22 cellular contexts compared by ENCODE assay signal in genomic region chr2:192183296-192183695, GRCh38. TPM values are rescaled to one million over a fixed set of nuclear protein-coding genes. Genes with fewer than 3 reads are reported as not detected.
A peak's percentile ranks its signal among the peaks of the same experiment; 100 is the strongest.
DNase-seq lines count a peak whose midpoint lies in the region; FAIRE-seq and TF ChIP-seq lines count a peak whose summit lies in the region.
"Had no signal": no experiment of that assay in that cellular context is flagged by ENCODE, and none has a peak within 500 bp of the region (broad histone marks: within the 10 kb centered on the region; RNA-seq: fewer than 3 reads in every experiment).

No MANE protein-coding gene starts in this region.

- intact Hi-C loops in OCI-LY7 (cut with micrococcal nuclease; ENCODE audit: unreplicated experiment), result no loop called here

- no peak overlapping the region for H3K9ac ChIP-seq in MM.1S (ENCODE audit: low read length)
- H3K9ac ChIP-seq: BLaER1 had no signal

- no peak overlapping the region for H3K4me2 ChIP-seq in MM.1S (ENCODE audit: low read depth, low read length)
- H3K4me2 ChIP-seq in OCI-LY7 (ENCODE audit: low read length), result no peak overlapping the region
- H3K4me2 ChIP-seq: BLaER1, GM23338 had no signal

- no peak overlapping the region for H2AFZ ChIP-seq in MM.1S (ENCODE audit: low read length)
- no peak overlapping the region for H2AFZ ChIP-seq in OCI-LY7 (ENCODE audit: low read length)
- H2AFZ ChIP-seq: GM23338 had no signal

- H3K9me2 ChIP-seq in MM.1S (replicated peaks; ENCODE audit: insufficient read depth, low read length), result no peaks in the 10 kb centered on the region
- no peaks in the 10 kb centered on the region for H3K9me2 ChIP-seq in OCI-LY7 (ENCODE audit: insufficient read depth, low read length)

- H3K79me2 ChIP-seq in MM.1S (ENCODE audit: low read length) (no peaks in the 10 kb centered on the region), OCI-LY7 (ENCODE audit: insufficient read depth, low read depth, low read length) (no peaks in the 10 kb centered on the region)

- DNase-seq in HTR-8/SVneo (ENCODE audit: insufficient read length, low spot score) (no peak), caudate nucleus (lab: John Stamatoyannopoulos, UW) (no peak), MM.1S (no peak), OCI-LY7 (ENCODE audit: low spot score) (no peak), DMS79 (lab: John Stamatoyannopoulos, UW) (no peak)
- DNase-seq: Caco-2; CD4-positive, CD25-positive, alpha-beta regulatory T cell; CD8-positive, alpha-beta T cell; DMS153; GF-D8; HFFc6 had no signal

- H3F3A ChIP-seq in MM.1S (ENCODE audit: insufficient read depth, low read length), result no peaks in the 10 kb centered on the region

- CTCF ChIA-PET in OCI-LY7 (lab: Charles Lee; ENCODE audit: unreplicated experiment), result no interaction called here

- peak; percentile 9 for FAIRE-seq in HTR-8/SVneo (lab: Jason Lieb, UNC)
- FAIRE-seq: GM12891, GM18507, H54 had no signal

- H3K4me1 ChIP-seq in MM.1S (ENCODE audit: low read length) (no peaks in the 10 kb centered on the region), OCI-LY7 (ENCODE audit: insufficient read depth, low read length, poor library complexity, severe bottlenecking) (no peaks in the 10 kb centered on the region)
- H3K4me1 ChIP-seq: BLaER1, Caco-2, HAP-1 had no signal

- H3K36me3 ChIP-seq in MM.1S (replicated peaks; ENCODE audit: insufficient read depth, low read length) (no peaks in the 10 kb centered on the region), OCI-LY7 (ENCODE audit: insufficient read depth, low read length) (no peaks in the 10 kb centered on the region)
- H3K36me3 ChIP-seq: BLaER1, HAP-1 had no signal

- no peak for TF ChIP-seq CTCF in MM.1S (IDR thresholded peaks at IDR 0.05; ENCODE audit: low read length)
- no peak for TF ChIP-seq CTCF in OCI-LY7 (conservative IDR thresholded peaks at IDR 0.05; ENCODE audit: low read length)

- peak overlapping the region; percentile 29 for H3K27ac ChIP-seq in caudate nucleus (ENCODE audit: low read depth, low read length)
- peak overlapping the region; percentile 58 for H3K27ac ChIP-seq in layer of hippocampus (ENCODE audit: low read depth, low read length)
- H3K27ac ChIP-seq in MM.1S (ENCODE audit: low read length), result no peak overlapping the region
- no peak overlapping the region for H3K27ac ChIP-seq in OCI-LY7 (ENCODE audit: low read depth, low read length, poor library complexity, severe bottlenecking)
- H3K27ac ChIP-seq: BLaER1, C4-2B had no signal

- H4K20me1 ChIP-seq in MM.1S (ENCODE audit: insufficient read depth, low read length) (no peaks in the 10 kb centered on the region), OCI-LY7 (ENCODE audit: insufficient read depth, low read length) (no peaks in the 10 kb centered on the region)
- H4K20me1 ChIP-seq: BLaER1 had no signal

- no peaks in the 10 kb centered on the region for H3K27me3 ChIP-seq in layer of hippocampus (ENCODE audit: control insufficient read depth, insufficient read depth, low read length)
- H3K27me3 ChIP-seq in MM.1S (replicated peaks; ENCODE audit: insufficient read depth, low read length), result no peaks in the 10 kb centered on the region
- H3K27me3 ChIP-seq: BLaER1 had no signal

- POLR2A ChIA-PET in OCI-LY7 (lab: Charles Lee), result no interaction called here

- H3K4me3 ChIP-seq in MM.1S (ENCODE audit: low read length) (no peak overlapping the region), OCI-LY7 (ENCODE audit: low read depth, low read length, poor library complexity, severe bottlenecking) (no peak overlapping the region)
- H3K4me3 ChIP-seq: BLaER1, GM23338, HAP-1 had no signal

- H3K9me3 ChIP-seq in MM.1S (replicated peaks; ENCODE audit: insufficient read depth, low read length) (no peaks in the 10 kb centered on the region), OCI-LY7 (ENCODE audit: low read length) (no peaks in the 10 kb centered on the region)
- H3K9me3 ChIP-seq: BLaER1, Caco-2, HAP-1 had no signal

- no TSS peak for BruUV-seq in OCI-LY7 (replicated peaks; lab: Mats Ljungman, UMichigan)

RNA-seq across cellular contexts. Expression of gene TMEFF2, which starts 11.4 kb away (rescaled TPM):
- not detected in 2 replicates for total RNA-seq in OCI-LY7 (2014; rRNA removed; shearing (Covaris generic))
- not detected in 2 replicates for total RNA-seq in OCI-LY7 (2022)
- total RNA-seq: B cell; Caco-2; CD4-positive, CD25-positive, alpha-beta regulatory T cell; CD8-positive, alpha-beta T cell; Daoy; G401 had no signal

Comparison
In these comparisons a context has a peak if more than half of its experiments do, and no peak if none do; other contexts are left out.
1. H3K27ac ChIP-seq: peak in caudate nucleus (single experiment) and layer of hippocampus (single experiment); none in MM.1S (single experiment) and OCI-LY7 (single experiment).